In genomic region chr5:181235689-181236366, GRCh38 we compare ENCODE assay signal across 10 cellular contexts. TPM values are rescaled to one million over a fixed set of nuclear protein-coding genes. Genes with fewer than 3 reads are reported as not detected.
DNase-seq lines count a peak whose midpoint lies in the region; ATAC-seq, FAIRE-seq and TF ChIP-seq lines count a peak whose summit lies in the region.
"Had no signal": no experiment of that assay in that cellular context is flagged by ENCODE, and none has a peak within 500 bp of the region (broad histone marks: within the 10 kb centered on the region; RNA-seq: fewer than 3 reads in every experiment).

No MANE protein-coding gene starts in this region.

- H3K23me2 ChIP-seq in H1 (ENCODE audit: low read depth, low read length) = no peaks in the 10 kb centered on the region

- no peak overlapping the region for H3K23ac ChIP-seq in H1 (ENCODE audit: insufficient read length)

- WGBS in H1 (ENCODE audit: extremely low coverage in 1 of 2, insufficient coverage in 1 of 2, insufficient read length in 1 of 2, insufficient replicate concordance in 2 of 2, low coverage in 1 of 2, low lambda C conversion rate in 2 of 2, missing lambda C conversion rate in 1 of 2), 2 experiments = 79% methylated on average over 5 of the region's 5 CpGs; no CpG with 5 or more reads in 1 of the 2 experiments

- CTCF ChIA-PET in H1 (lab: Charles Lee; ENCODE audit: partially characterized antibody) = interaction anchor here (1.2 kb wide), 1 partner anchor 13 kb away, joined by 4 read pairs; no protein-coding TSS in a partner anchor

- H3K79me2 ChIP-seq in H1 (ENCODE audit: control insufficient read depth in 1 of 2, insufficient read depth in 2 of 2, low read length in 2 of 2) = peaks cover 0 to 10% of the 10 kb centered on the region in 2 experiments; a peak in 2 of 4 replicates

- no peak overlapping the region for H2BK12ac ChIP-seq in H1 (ENCODE audit: low read depth, low read length)

- TF ChIP-seq RAD21 in H1 (IDR thresholded peaks at IDR 0.05 in 1 of 2, conservative IDR thresholded peaks at IDR 0.05 in 1 of 2; ENCODE audit: low read depth in 2 of 2, low read length in 2 of 2) = no peak

- peak; percentile 52 to 85 for TF ChIP-seq POLR2A in H1 (IDR thresholded peaks at IDR 0.05; ENCODE audit: control extremely low read depth in 1 of 2, low read depth in 2 of 2, low read length in 2 of 2)

- H2AFZ ChIP-seq in H1 (ENCODE audit: low read length) = no peak overlapping the region

- H3K4me1 ChIP-seq in H1 (replicated peaks in 1 of 4; ENCODE audit: control insufficient read depth in 3 of 4, insufficient read depth in 4 of 4, low read length in 3 of 4) = peaks cover 0 to 6% (median 0%) of the 10 kb centered on the region in 4 experiments; a peak in 4 of 7 replicates

- no peak overlapping the region for H3K56ac ChIP-seq in H1 (replicated peaks; ENCODE audit: insufficient read length, low read depth, low read length)

- no peak for FAIRE-seq in H1 (lab: Jason Lieb, UNC)

- no peak overlapping the region for H4K8ac ChIP-seq in H1 (ENCODE audit: extremely low read depth, insufficient read depth, low read length)

- no peak overlapping the region for H3K4ac ChIP-seq in H1 (replicated peaks; ENCODE audit: insufficient read length, low read depth, low read length)

- H2BK15ac ChIP-seq in H1 (ENCODE audit: low read length) = no peak overlapping the region

- H2BK5ac ChIP-seq in H1 (ENCODE audit: low read depth, low read length) = no peak overlapping the region

- no peak overlapping the region for H3K14ac ChIP-seq in H1 (ENCODE audit: insufficient read length)

- no peak overlapping the region for H2BK20ac ChIP-seq in H1 (ENCODE audit: low read length)

- no peaks in the 10 kb centered on the region for H3K79me1 ChIP-seq in H1 (ENCODE audit: low read depth, low read length)

- ATAC-seq in HG03432 (IDR thresholded peaks at IDR 0.05; ENCODE audit: unreplicated experiment) = no peak
- no peak for ATAC-seq in HG03045 (IDR thresholded peaks at IDR 0.05; ENCODE audit: unreplicated experiment)
- ATAC-seq in Right ventricle myocardium superior (ENCODE audit: poor library complexity) = no peak

- peaks cover 16 to 27% of the 10 kb centered on the region in 2 experiments for H4K20me1 ChIP-seq in H1 (replicated peaks in 1 of 2; ENCODE audit: control insufficient read depth in 1 of 2, insufficient read depth in 2 of 2, low read length in 2 of 2)

- H3K4me3 ChIP-seq in H1 (ENCODE audit: extremely low read depth in 1 of 4, insufficient read depth in 2 of 4, low read depth in 3 of 4, low read length in 4 of 4) = no peak overlapping the region

- no peak overlapping the region for H3K9ac ChIP-seq in H1 (replicated peaks in 1 of 4; ENCODE audit: extremely low read depth in 1 of 4, low read depth in 3 of 4, low read length in 3 of 4)

- POLR2A ChIA-PET in H1 (lab: Charles Lee; ENCODE audit: partially characterized antibody) = interaction anchor here (1.2 to 34.2 kb wide), 11 partner anchors 2 to 62 kb away, joined by 3 to 1334 read pairs (median 12); partner anchors contain the start of genes RACK1, TRIM41, TRIM52 and TRIM7

- no peak for TF ChIP-seq CTCF in 22Rv1 (IDR thresholded peaks at IDR 0.05)
- TF ChIP-seq CTCF in H1 (IDR thresholded peaks at IDR 0.05; ENCODE audit: control extremely low read depth in 1 of 3, insufficient read depth in 1 of 3, low read depth in 1 of 3, low read length in 3 of 3) = no peak

- no peak overlapping the region for H4K5ac ChIP-seq in H1 (ENCODE audit: insufficient read length, low read depth, low read length)

- no peak overlapping the region for H2AK5ac ChIP-seq in H1 (ENCODE audit: low read depth, low read length)

- no peaks in the 10 kb centered on the region for H3K9me3 ChIP-seq in H1 (ENCODE audit: insufficient read depth in 2 of 2, low read depth in 1 of 2, low read length in 1 of 2)

- DNase-seq in Daoy (ENCODE audit: low read depth) (peak; percentile 27), H1 (ENCODE audit: low read depth in 1 of 2, low spot score in 2 of 2) (no peak), hippocampal formation (lab: John Stamatoyannopoulos, UW) (no peak), Right ventricle myocardium superior (no peak)
- DNase-seq: KG1 had no signal

- intact Hi-C loops in Right ventricle myocardium superior (cut with DNase I) = no loop called here

- no peak overlapping the region for H3K4me2 ChIP-seq in H1 (ENCODE audit: insufficient read depth in 1 of 2, low read depth in 2 of 2, low read length in 2 of 2)

- no peak for TF ChIP-seq EP300 in H1 (IDR thresholded peaks at IDR 0.05; ENCODE audit: borderline replicate concordance in 1 of 2, low read depth in 2 of 2, low read length in 2 of 2)

- no peak overlapping the region for H2BK120ac ChIP-seq in H1 (replicated peaks; ENCODE audit: low read depth, low read length)

- H3K27me3 ChIP-seq in H1 (replicated peaks in 1 of 4; ENCODE audit: control insufficient read depth in 3 of 4, extremely low read depth in 1 of 4, insufficient read depth in 3 of 4, low read length in 3 of 4) = no peaks in the 10 kb centered on the region

- H3K27ac ChIP-seq in 22Rv1 (peak overlapping the region; percentile 97), H1 (ENCODE audit: low read depth, low read length) (no peak overlapping the region)
- H3K27ac ChIP-seq: C4-2B had no signal

- no peak overlapping the region for H3K18ac ChIP-seq in H1 (ENCODE audit: extremely low read depth, low read length)

- H3K36me3 ChIP-seq in H1 (ENCODE audit: control insufficient read depth in 2 of 4, insufficient read depth in 4 of 4, low read length in 3 of 4) = peaks cover 42 to 86% (median 58%) of the 10 kb centered on the region in 4 experiments

- no peak overlapping the region for H4K91ac ChIP-seq in H1 (replicated peaks; ENCODE audit: insufficient read length, low read length)

TF ChIP-seq in PFSK-1, 5 proteins besides CTCF, POLR2A, EP300 and RAD21 (continues in another document):
- 0 out of 2 replicates have a peak, but pooled peaks have one; percentile 23 for TF ChIP-seq SIN3A (IDR thresholded peaks at IDR 0.05; ENCODE audit: borderline replicate concordance, insufficient read depth, low read length)

TF ChIP-seq in H1, 55 proteins besides CTCF, POLR2A, EP300 and RAD21 (continues in another document):
- no peak for TF ChIP-seq BRCA1 (IDR thresholded peaks at IDR 0.05; ENCODE audit: low read depth, low read length)

RNA-seq across cellular contexts. Expression of gene RACK1, which starts 7.9 kb away (rescaled TPM):
- 3,901 and 4,257 TPM in 2 replicates for total RNA-seq in Daoy (2014; rRNA removed; shearing (Covaris generic))
- 6,513 TPM for polyA plus RNA-seq in PFSK-1 (2012; ENCODE audit: insufficient read length, low read depth)
- 2,564 and 2,589 TPM in 2 replicates for total RNA-seq in H1 (2021; fragmentation: NEBNext Ultra II Directional; extraction: Animal tissue kit (Norgen Biotek cat#: 25700))
- 7,578 and 7,971 TPM in 2 replicates for polyA plus RNA-seq in H1 (2011; rRNA removed)
- polyA plus RNA-seq in H1 (2011; cell fraction: cytosol; rRNA removed) = 6,759 TPM
- polyA plus RNA-seq in H1 (2011; cell fraction: nucleus; rRNA removed) = 7,543 TPM
- polyA plus RNA-seq in H1 (2012, experiment 1 of 2) = 3,817 to 4,876 TPM (median 4,535 TPM) in 4 replicates
- polyA plus RNA-seq in H1 (2012, experiment 2 of 2) = 4,888 TPM
- 2,646 TPM for polyA plus RNA-seq in H1 (2013, experiment 1 of 2)
- 2,607 TPM for polyA plus RNA-seq in H1 (2013, experiment 2 of 2)
- 7,141 and 7,318 TPM in 2 replicates for polyA minus RNA-seq in H1 (2011; rRNA and poly(A)+ RNA removed)
- polyA minus RNA-seq in H1 (2011; cell fraction: cytosol; rRNA and poly(A)+ RNA removed) = 3,305 TPM
- polyA minus RNA-seq in H1 (2011; cell fraction: nucleus; rRNA and poly(A)+ RNA removed) = 3,286 TPM
- total RNA-seq in Right ventricle myocardium superior = 577 TPM

RNA-seq across cellular contexts. Expression of gene TRIM41, which starts 12.7 kb away (rescaled TPM):
- 23.3 and 23.8 TPM in 2 replicates for total RNA-seq in Daoy (2014; rRNA removed; shearing (Covaris generic))
- 27.0 TPM for polyA plus RNA-seq in PFSK-1 (2012; ENCODE audit: insufficient read length, low read depth)
- total RNA-seq in H1 (2021; fragmentation: NEBNext Ultra II Directional; extraction: Animal tissue kit (Norgen Biotek cat#: 25700)) = 21.2 and 21.6 TPM in 2 replicates
- polyA plus RNA-seq in H1 (2011; rRNA removed) = 12.9 and 18.0 TPM in 2 replicates
- 19.8 TPM for polyA plus RNA-seq in H1 (2011; cell fraction: cytosol; rRNA removed)
- 79.7 TPM for polyA plus RNA-seq in H1 (2011; cell fraction: nucleus; rRNA removed)
- polyA plus RNA-seq in H1 (2012, experiment 1 of 2) = 19.4 to 26.5 TPM (median 23.3 TPM) in 4 replicates
- polyA plus RNA-seq in H1 (2012, experiment 2 of 2) = 10.8 TPM
- polyA plus RNA-seq in H1 (2013, experiment 1 of 2) = 15.0 TPM
- 13.5 TPM for polyA plus RNA-seq in H1 (2013, experiment 2 of 2)
- polyA minus RNA-seq in H1 (2011; rRNA and poly(A)+ RNA removed) = 4.7 and 7.7 TPM in 2 replicates
- 6.7 TPM for polyA minus RNA-seq in H1 (2011; cell fraction: cytosol; rRNA and poly(A)+ RNA removed)
- polyA minus RNA-seq in H1 (2011; cell fraction: nucleus; rRNA and poly(A)+ RNA removed) = 19.8 TPM
- total RNA-seq in Right ventricle myocardium superior = 20.7 TPM

RNA-seq across cellular contexts. Expression of gene TRIM52, which starts 25.1 kb away (rescaled TPM):
- total RNA-seq in Daoy (2014; rRNA removed; shearing (Covaris generic)) = 1.6 and 2.6 TPM in 2 replicates
- 2.9 TPM for polyA plus RNA-seq in PFSK-1 (2012; ENCODE audit: insufficient read length, low read depth)
- total RNA-seq in H1 (2021; fragmentation: NEBNext Ultra II Directional; extraction: Animal tissue kit (Norgen Biotek cat#: 25700)) = 5.7 and 6.2 TPM in 2 replicates
- 2.3 and 4.2 TPM in 2 replicates for polyA plus RNA-seq in H1 (2011; rRNA removed)
- polyA plus RNA-seq in H1 (2011; cell fraction: cytosol; rRNA removed) = 6.2 TPM
- polyA plus RNA-seq in H1 (2011; cell fraction: nucleus; rRNA removed) = 6.8 TPM
- 8.8 to 10.6 TPM (median 9.8 TPM) in 4 replicates for polyA plus RNA-seq in H1 (2012, experiment 1 of 2)
- polyA plus RNA-seq in H1 (2012, experiment 2 of 2) = 0.70 TPM
- polyA plus RNA-seq in H1 (2013, experiment 1 of 2) = 5.1 TPM
- 4.3 TPM for polyA plus RNA-seq in H1 (2013, experiment 2 of 2)
- 5.5 and 6.2 TPM in 2 replicates for polyA minus RNA-seq in H1 (2011; rRNA and poly(A)+ RNA removed)
- 2.3 TPM for polyA minus RNA-seq in H1 (2011; cell fraction: cytosol; rRNA and poly(A)+ RNA removed)
- polyA minus RNA-seq in H1 (2011; cell fraction: nucleus; rRNA and poly(A)+ RNA removed) = 4.6 TPM
- total RNA-seq in Right ventricle myocardium superior = 9.3 TPM

RNA-seq across cellular contexts. Expression of gene TRIM7, which starts 30.8 kb away (rescaled TPM):
- total RNA-seq in Daoy (2014; rRNA removed; shearing (Covaris generic)) = 6.7 and 9.0 TPM in 2 replicates
- 4.9 TPM for polyA plus RNA-seq in PFSK-1 (2012; ENCODE audit: insufficient read length, low read depth)
- total RNA-seq in H1 (2021; fragmentation: NEBNext Ultra II Directional; extraction: Animal tissue kit (Norgen Biotek cat#: 25700)) = 0.44 and 0.47 TPM in 2 replicates
- 0.36 and 0.57 TPM in 2 replicates for polyA plus RNA-seq in H1 (2011; rRNA removed)
- polyA plus RNA-seq in H1 (2011; cell fraction: cytosol; rRNA removed) = 0.62 TPM
- polyA plus RNA-seq in H1 (2011; cell fraction: nucleus; rRNA removed) = 0.54 TPM
- 0.35 to 1.0 TPM (median 0.45 TPM) in 4 replicates for polyA plus RNA-seq in H1 (2012, experiment 1 of 2)
- 0.55 TPM for polyA plus RNA-seq in H1 (2012, experiment 2 of 2)
- polyA plus RNA-seq in H1 (2013, experiment 1 of 2) = 0.53 TPM
- 0.28 TPM for polyA plus RNA-seq in H1 (2013, experiment 2 of 2)
- 0.05 TPM in 1 of 2 replicates, not detected in the other for polyA minus RNA-seq in H1 (2011; rRNA and poly(A)+ RNA removed)
- polyA minus RNA-seq in H1 (2011; cell fraction: cytosol; rRNA and poly(A)+ RNA removed) = not detected
- polyA minus RNA-seq in H1 (2011; cell fraction: nucleus; rRNA and poly(A)+ RNA removed) = 0.60 TPM
- total RNA-seq in Right ventricle myocardium superior = 10.8 TPM
